In genomic region chr19:16902545-16902944, GRCh38 we compare ENCODE assay signal across 21 cellular contexts. TPM values are rescaled to one million over a fixed set of nuclear protein-coding genes. Genes with fewer than 3 reads are reported as not detected.
DNase-seq lines count a peak whose midpoint lies in the region; ATAC-seq and TF ChIP-seq lines count a peak whose summit lies in the region.
"Had no signal": no experiment of that assay in that cellular context is flagged by ENCODE, and none has a peak within 500 bp of the region (broad histone marks: within the 10 kb centered on the region; RNA-seq: fewer than 3 reads in every experiment).

No MANE protein-coding gene starts in this region.

- H3K9ac ChIP-seq in mesenchymal stem cell (ENCODE audit: low read length) (no peak overlapping the region), neural cell (ENCODE audit: low read length) (no peak overlapping the region), trophoblast cell (ENCODE audit: low read length) (no peak overlapping the region)
- H3K9ac ChIP-seq: BLaER1 treated with 17β-estradiol and CSF1 and Interleukin-3, amounts not matched to agents 10 nM and 100 nM had no signal

- H2AFZ ChIP-seq in mesenchymal stem cell (ENCODE audit: low read depth, low read length) (no peak overlapping the region), neural cell (ENCODE audit: low read depth, low read length) (no peak overlapping the region), trophoblast cell (ENCODE audit: insufficient read depth, low read length, poor library complexity) (no peak overlapping the region), hepatocyte (no peak overlapping the region)

- H3K79me2 ChIP-seq in neural cell (replicated peaks; ENCODE audit: insufficient read depth, low read length) (no peaks in the 10 kb centered on the region), trophoblast cell (ENCODE audit: control insufficient read depth, insufficient read depth, low read length, poor library complexity) (no peaks in the 10 kb centered on the region), hepatocyte (no peaks in the 10 kb centered on the region)

- peaks cover 7 to 12% of the 10 kb centered on the region in 2 experiments for H3K27me3 ChIP-seq in mesenchymal stem cell (ENCODE audit: control insufficient read depth in 1 of 2, insufficient read depth in 1 of 2, low read length in 2 of 2)
- no peaks in the 10 kb centered on the region for H3K27me3 ChIP-seq in neural cell (ENCODE audit: insufficient read depth, low read depth, low read length)
- no peaks in the 10 kb centered on the region for H3K27me3 ChIP-seq in trophoblast cell (ENCODE audit: insufficient read depth, low read length)
- no peaks in the 10 kb centered on the region for H3K27me3 ChIP-seq in hepatocyte
- H3K27me3 ChIP-seq in upper lobe of left lung: no peaks in the 10 kb centered on the region
- H3K27me3 ChIP-seq: BLaER1 treated with 17β-estradiol and CSF1 and Interleukin-3, amounts not matched to agents 10 nM and 100 nM had no signal

- TF ChIP-seq POLR2A in upper lobe of left lung (IDR thresholded peaks at IDR 0.05): no peak

- H2BK5ac ChIP-seq in mesenchymal stem cell (ENCODE audit: low read depth, low read length, poor library complexity, severe bottlenecking): no peak overlapping the region
- H2BK5ac ChIP-seq in trophoblast cell (ENCODE audit: low read depth, low read length, poor library complexity): no peak overlapping the region

- H2AK5ac ChIP-seq in mesenchymal stem cell (ENCODE audit: low read length, severe bottlenecking) (no peak overlapping the region), trophoblast cell (ENCODE audit: low read length) (no peak overlapping the region)

- peak; percentile 61 for DNase-seq in activated effector memory CD4-positive, alpha-beta T cell treated with anti-CD3 and anti-CD28 coated beads, Interleukin-2, amount 50 U/mL, for 16 hours
- no peak for DNase-seq in activated effector memory CD4-positive, alpha-beta T cell treated with Interleukin-2 at 50 U/mL for 16 hours
- DNase-seq in mesenchymal stem cell (no peak), trophoblast cell (no peak), hepatocyte (ENCODE audit: low spot score) (no peak), GM19238 (ENCODE audit: insufficient read length, low spot score) (no peak), upper lobe of left lung (no peak)
- DNase-seq: AML-193; Caco-2; Calu3; CD4-positive, alpha-beta T cell; CD8-positive, alpha-beta T cell; DMS79 treated with DMSO at 0.1 percent for 48 hours; GF-D8 had no signal

- H4K91ac ChIP-seq in mesenchymal stem cell (ENCODE audit: low read length) (no peak overlapping the region), trophoblast cell (ENCODE audit: low read depth, low read length) (no peak overlapping the region)

- H2BK120ac ChIP-seq in mesenchymal stem cell (ENCODE audit: low read depth, low read length) (no peak overlapping the region), trophoblast cell (ENCODE audit: insufficient read depth, low read length, poor library complexity) (no peak overlapping the region)

- H3K9me2 ChIP-seq in neural cell (ENCODE audit: insufficient read depth, low read length) (no peaks in the 10 kb centered on the region), hepatocyte (replicated peaks; ENCODE audit: insufficient read depth) (no peaks in the 10 kb centered on the region)

- peaks cover 4% of the 10 kb centered on the region for H3K4me1 ChIP-seq in mesenchymal stem cell (ENCODE audit: control insufficient read depth, insufficient read depth, low read depth, low read length)
- H3K4me1 ChIP-seq in trophoblast cell (ENCODE audit: control insufficient read depth in 1 of 2, insufficient read depth in 2 of 2, low read length in 2 of 2): peaks cover 0 to 3% of the 10 kb centered on the region in 2 experiments
- no peaks in the 10 kb centered on the region for H3K4me1 ChIP-seq in hepatocyte (ENCODE audit: insufficient read depth)
- peaks cover 0 to 4% (median 2%) of the 10 kb centered on the region in 4 donors for H3K4me1 ChIP-seq in upper lobe of left lung
- H3K4me1 ChIP-seq: A549, Caco-2 had no signal

- H3K79me1 ChIP-seq in mesenchymal stem cell (replicated peaks; ENCODE audit: low read length, poor library complexity, severe bottlenecking) (no peaks in the 10 kb centered on the region), trophoblast cell (ENCODE audit: low read length) (peaks cover under 1% of the 10 kb centered on the region)

- no peak for TF ChIP-seq RAD21 in neural cell (conservative IDR thresholded peaks at IDR 0.05)

- no peaks in the 10 kb centered on the region for H3F3A ChIP-seq in neural cell (ENCODE audit: insufficient read depth, low read length, poor library complexity, severe bottlenecking)

- no peak for ATAC-seq in upper lobe of left lung (ENCODE audit: low FRiP score in 2 of 2)
- ATAC-seq: A549; CD8-positive, alpha-beta T cell had no signal

- H3K4me2 ChIP-seq in mesenchymal stem cell (ENCODE audit: low read length, poor library complexity, severe bottlenecking) (no peak overlapping the region), neural cell (ENCODE audit: low read length) (no peak overlapping the region), trophoblast cell (ENCODE audit: low read length) (no peak overlapping the region), hepatocyte (no peak overlapping the region)
- H3K4me2 ChIP-seq: A549; BLaER1 treated with 17β-estradiol and CSF1 and Interleukin-3, amounts not matched to agents 10 nM and 100 nM had no signal

- H3K4me3 ChIP-seq in mesenchymal stem cell (ENCODE audit: insufficient read depth in 1 of 2, low read depth in 1 of 2, low read length in 2 of 2) (no peak overlapping the region), neural cell (ENCODE audit: low read length) (peak overlapping the region; percentile 42), trophoblast cell (ENCODE audit: low read depth, low read length) (peak overlapping the region; percentile 36), hepatocyte (no peak overlapping the region), upper lobe of left lung (no peak overlapping the region)
- H3K4me3 ChIP-seq: A549; BLaER1 treated with 17β-estradiol and CSF1 and Interleukin-3, amounts not matched to agents 10 nM and 100 nM had no signal

- H3K9me3 ChIP-seq in mesenchymal stem cell (ENCODE audit: control insufficient read depth, low read length): no peaks in the 10 kb centered on the region
- H3K9me3 ChIP-seq in neural cell (ENCODE audit: low read length): no peaks in the 10 kb centered on the region
- H3K9me3 ChIP-seq in trophoblast cell (ENCODE audit: insufficient read depth, low read depth, low read length): peaks cover 9% of the 10 kb centered on the region
- H3K9me3 ChIP-seq in hepatocyte (ENCODE audit: low read depth): no peaks in the 10 kb centered on the region
- H3K9me3 ChIP-seq in upper lobe of left lung: no peaks in the 10 kb centered on the region
- H3K9me3 ChIP-seq: A549; BLaER1 treated with 17β-estradiol and CSF1 and Interleukin-3, amounts not matched to agents 10 nM and 100 nM; Caco-2 had no signal

- no peak for TF ChIP-seq EP300 in neural cell (conservative IDR thresholded peaks at IDR 0.05; ENCODE audit: poor library complexity, severe bottlenecking)
- no peak for TF ChIP-seq EP300 in upper lobe of left lung (IDR thresholded peaks at IDR 0.05)

- H2BK12ac ChIP-seq in mesenchymal stem cell (ENCODE audit: low read length in 2 of 2): no peak overlapping the region
- H2BK12ac ChIP-seq in trophoblast cell (ENCODE audit: low read length): no peak overlapping the region

- no peak overlapping the region for H3K23ac ChIP-seq in mesenchymal stem cell (ENCODE audit: low read length in 2 of 2)
- no peak overlapping the region for H3K23ac ChIP-seq in trophoblast cell (ENCODE audit: low read length)

- H3K27ac ChIP-seq in mesenchymal stem cell (ENCODE audit: low read length, poor library complexity, severe bottlenecking): no peak overlapping the region
- H3K27ac ChIP-seq in neural cell (ENCODE audit: low read length): peak overlapping the region; percentile 59
- no peak overlapping the region for H3K27ac ChIP-seq in trophoblast cell (ENCODE audit: low read depth, low read length)
- no peak overlapping the region for H3K27ac ChIP-seq in hepatocyte
- no peak overlapping the region for H3K27ac ChIP-seq in upper lobe of left lung
- H3K27ac ChIP-seq: 22Rv1; A549; BLaER1 treated with 17β-estradiol and CSF1 and Interleukin-3, amounts not matched to agents 10 nM and 100 nM; C4-2B had no signal

- no peak overlapping the region for H3K18ac ChIP-seq in mesenchymal stem cell (ENCODE audit: low read depth in 1 of 2, low read length in 2 of 2)
- H3K18ac ChIP-seq in trophoblast cell (ENCODE audit: low read length): no peak overlapping the region

- H3K14ac ChIP-seq in mesenchymal stem cell (ENCODE audit: low read length in 2 of 2) (no peak overlapping the region), trophoblast cell (ENCODE audit: low read length) (no peak overlapping the region)

- no peaks in the 10 kb centered on the region for H4K20me1 ChIP-seq in neural cell (ENCODE audit: insufficient read depth)
- no peaks in the 10 kb centered on the region for H4K20me1 ChIP-seq in hepatocyte (ENCODE audit: insufficient read depth, poor library complexity, severe bottlenecking)
- H4K20me1 ChIP-seq: BLaER1 treated with 17β-estradiol and CSF1 and Interleukin-3, amounts not matched to agents 10 nM and 100 nM had no signal

- no peak for TF ChIP-seq CTCF in neural cell (IDR thresholded peaks at IDR 0.05; ENCODE audit: poor library complexity, severe bottlenecking)
- TF ChIP-seq CTCF in hepatocyte (IDR thresholded peaks at IDR 0.05; ENCODE audit: poor library complexity): no peak
- no peak for TF ChIP-seq CTCF in upper lobe of left lung (IDR thresholded peaks at IDR 0.05)

- WGBS in mesenchymal stem cell: 93% methylated on average over 12 of the region's 12 CpGs
- WGBS in trophoblast cell (ENCODE audit: extremely low coverage, insufficient coverage, insufficient read length): no CpG with 5 or more reads among the region's 12 CpGs
- WGBS in hepatocyte (ENCODE audit: low lambda C conversion rate, missing lambda C conversion rate): 98% methylated on average over 12 of the region's 12 CpGs
- WGBS in upper lobe of left lung, 2 donors: 88 to 100% methylated on average over 4 to 9 of the region's 12 CpGs

- H3K4ac ChIP-seq in mesenchymal stem cell (ENCODE audit: low read depth in 1 of 2, low read length in 2 of 2): no peak overlapping the region
- no peak overlapping the region for H3K4ac ChIP-seq in trophoblast cell (ENCODE audit: low read depth, low read length)

- H3K36me3 ChIP-seq in mesenchymal stem cell (ENCODE audit: control insufficient read depth in 1 of 2, insufficient read depth in 2 of 2, low read depth in 1 of 2, low read length in 2 of 2): no peaks in the 10 kb centered on the region
- no peaks in the 10 kb centered on the region for H3K36me3 ChIP-seq in neural cell (ENCODE audit: insufficient read depth, low read length)
- no peaks in the 10 kb centered on the region for H3K36me3 ChIP-seq in trophoblast cell (ENCODE audit: control insufficient read depth in 1 of 2, insufficient read depth in 2 of 2, low read length in 2 of 2)
- H3K36me3 ChIP-seq in hepatocyte (replicated peaks; ENCODE audit: insufficient read depth, low read depth): no peaks in the 10 kb centered on the region
- no peaks in the 10 kb centered on the region for H3K36me3 ChIP-seq in upper lobe of left lung

- H4K8ac ChIP-seq in mesenchymal stem cell (ENCODE audit: low read length) (no peak overlapping the region), trophoblast cell (ENCODE audit: low read depth, low read length) (no peak overlapping the region)

- no peak overlapping the region for H4K12ac ChIP-seq in trophoblast cell (ENCODE audit: low read depth, low read length)

- peak overlapping the region; percentile 36 for H2BK15ac ChIP-seq in mesenchymal stem cell (ENCODE audit: low read depth, poor library complexity, severe bottlenecking)

RNA-seq across cellular contexts. Expression of gene F2RL3, which starts 13.7 kb away (rescaled TPM):
- polyA plus RNA-seq in mesenchymal stem cell (2013, experiment 1 of 2): 10.2 TPM
- polyA plus RNA-seq in mesenchymal stem cell (2013, experiment 2 of 2): 9.7 TPM
- polyA plus RNA-seq in neural cell (not detected in 2 replicates), hepatocyte (0.08 and 0.57 TPM in 2 replicates)
- polyA minus RNA-seq in neural cell: not detected in 2 replicates
- polyA plus RNA-seq in trophoblast cell (2013): 0.01 TPM in 1 of 2 replicates, not detected in the other
- total RNA-seq in hepatocyte (0.12 and 0.13 TPM in 2 replicates), upper lobe of left lung (100 to 1,000 TPM in 1 of 6 donors, 10 to 100 TPM in 4, 1 to 10 TPM in 1; 7.3 to 130 (median 23.2) TPM)
- total RNA-seq: A172; Caco-2; Calu3; CD4-positive, alpha-beta T cell; CD8-positive, alpha-beta T cell had no signal
- polyA plus RNA-seq: A549, BJ had no signal

Comparison
In these comparisons a context has a peak if more than half of its experiments do, and no peak if none do; other contexts are left out.
1. H3K4me3 ChIP-seq: peak in neural cell (single experiment) and trophoblast cell (single experiment); none in mesenchymal stem cell (0 of 2), hepatocyte (single experiment) and upper lobe of left lung (0 of 4).